Comparison of ENCODE assay signal across 26 cellular contexts in the genomic region with DNA sequence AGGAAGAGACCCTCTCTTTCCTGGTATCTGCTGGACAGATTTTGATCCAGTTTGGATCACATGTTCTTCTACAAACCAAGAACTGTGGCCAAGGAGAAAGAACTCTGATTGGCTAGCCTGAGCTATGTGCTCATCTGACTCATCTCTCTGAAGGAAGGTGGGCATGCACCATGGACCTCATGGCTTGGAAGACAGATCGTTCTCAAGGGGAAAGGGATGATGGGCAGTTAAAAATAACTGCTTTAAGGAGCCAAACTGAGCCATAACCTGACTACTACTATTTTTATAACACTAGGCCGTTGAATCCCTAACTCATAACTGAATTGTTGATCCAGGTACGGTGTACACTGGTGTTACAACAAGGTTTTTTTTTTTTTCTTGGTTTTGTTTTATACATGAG.
"Had no signal": no experiment of that assay in that cellular context is flagged by ENCODE, and none has a peak within 500 bp of the region (broad histone marks: within the 10 kb centered on the region; RNA-seq: fewer than 3 reads in every experiment).

No MANE protein-coding gene starts in this region.

- H3K27ac ChIP-seq: stomach, suprapubic skin, testis, thoracic aorta, thyroid gland, tibial artery, tibial nerve, transverse colon, upper lobe of left lung, upper lobe of right lung, uterus, vagina had no signal

- ATAC-seq: stimulated activated effector memory CD8-positive, alpha-beta T cell treated with anti-CD3 and anti-CD28 coated beads, Interleukin-12 subunit alpha, Interleukin-12 subunit beta, amount 100 ng/mL, for 72 hours; stimulated activated memory B cell treated with anti-CD40 and anti-IgM and Interleukin-4, amounts not matched to agents 10 μg/mL and 1 μg/mL and 100 μg/mL, for 72 hours; stimulated activated naive B cell treated with anti-CD40 and anti-IgM and Interleukin-4, amounts not matched to agents 10 μg/mL and 1 μg/mL and 100 μg/mL, for 72 hours; stimulated activated naive CD8-positive, alpha-beta T cell treated with anti-CD3 and anti-CD28 coated beads, Interleukin-15, amount 100 ng/mL, for 72 hours; stimulated activated naive CD8-positive, alpha-beta T cell treated with anti-CD3 and anti-CD28 coated beads, Interleukin-15, Interleukin-2, amounts not matched to agents 100 U/mL and 50 U/mL, for 24 hours; upper lobe of right lung had no signal

- H3K4me3 ChIP-seq: stomach, suprapubic skin, testis, thoracic aorta, thyroid gland, tibial artery, tibial nerve, transverse colon, upper lobe of left lung, upper lobe of right lung, uterus, vagina had no signal

- H3K9me3 ChIP-seq: stomach, suprapubic skin, testis, thoracic aorta, thyroid gland, tibial artery, tibial nerve, transverse colon, upper lobe of left lung, upper lobe of right lung, uterus, vagina had no signal

- DNase-seq: stimulated activated CD4-positive, alpha-beta T cell treated with anti-CD3 and anti-CD28 coated beads, Interleukin-2, amount 100 ng/mL, for 48 hours; stimulated activated CD4-positive, alpha-beta T cell treated with anti-CD3 and anti-CD28 coated beads, Interleukin-4, amount 100 ng/mL, for 1 hour; stimulated activated CD4-positive, alpha-beta T cell treated with anti-CD3 and anti-CD28 coated beads, Interleukin-4, amount 100 ng/mL, for 24 hours; stimulated activated CD4-positive, alpha-beta T cell treated with anti-CD3 and anti-CD28 coated beads, Interleukin-4, amount 100 ng/mL, for 4 hours; stimulated activated CD8-positive, alpha-beta memory T cell treated with anti-CD3 and anti-CD28 coated beads, Interleukin-4, amount 100 ng/mL, for 48 hours; stimulated activated naive B cell treated with anti-CD40 and anti-IgM and Interleukin-4, amounts not matched to agents 10 μg/mL and 1 μg/mL and 100 μg/mL, for 72 hours; stimulated activated naive CD4-positive, alpha-beta T cell; stimulated activated naive CD4-positive, alpha-beta T cell treated with Interleukin-2 at 50 U/mL for 16 hours; stimulated activated naive CD8-positive, alpha-beta T cell treated with anti-CD3 and anti-CD28 coated beads, Interleukin-15, amount 100 ng/mL, for 72 hours; stimulated activated naive CD8-positive, alpha-beta T cell treated with anti-CD3 and anti-CD28 coated beads, Interleukin-15, Interleukin-2, amounts not matched to agents 100 U/mL and 50 U/mL, for 24 hours; stomach; substantia nigra; testis; thyroid gland; tibial artery; transverse colon; trophoblast cell; upper lobe of left lung; upper lobe of right lung; uterus had no signal

- H3K27me3 ChIP-seq: stomach, suprapubic skin, testis, thyroid gland, tibial artery, tibial nerve, transverse colon, upper lobe of left lung, upper lobe of right lung, uterus, vagina had no signal

- H3K36me3 ChIP-seq: stomach, suprapubic skin, thoracic aorta, thyroid gland, tibial artery, tibial nerve, transverse colon, upper lobe of left lung, upper lobe of right lung, uterus, vagina had no signal

- H3K4me1 ChIP-seq: stomach, suprapubic skin, testis, thyroid gland, tibial artery, tibial nerve, transverse colon, upper lobe of left lung, upper lobe of right lung, uterus, vagina had no signal
